ENCODE assay signal across 8 cellular contexts in the genomic region with DNA sequence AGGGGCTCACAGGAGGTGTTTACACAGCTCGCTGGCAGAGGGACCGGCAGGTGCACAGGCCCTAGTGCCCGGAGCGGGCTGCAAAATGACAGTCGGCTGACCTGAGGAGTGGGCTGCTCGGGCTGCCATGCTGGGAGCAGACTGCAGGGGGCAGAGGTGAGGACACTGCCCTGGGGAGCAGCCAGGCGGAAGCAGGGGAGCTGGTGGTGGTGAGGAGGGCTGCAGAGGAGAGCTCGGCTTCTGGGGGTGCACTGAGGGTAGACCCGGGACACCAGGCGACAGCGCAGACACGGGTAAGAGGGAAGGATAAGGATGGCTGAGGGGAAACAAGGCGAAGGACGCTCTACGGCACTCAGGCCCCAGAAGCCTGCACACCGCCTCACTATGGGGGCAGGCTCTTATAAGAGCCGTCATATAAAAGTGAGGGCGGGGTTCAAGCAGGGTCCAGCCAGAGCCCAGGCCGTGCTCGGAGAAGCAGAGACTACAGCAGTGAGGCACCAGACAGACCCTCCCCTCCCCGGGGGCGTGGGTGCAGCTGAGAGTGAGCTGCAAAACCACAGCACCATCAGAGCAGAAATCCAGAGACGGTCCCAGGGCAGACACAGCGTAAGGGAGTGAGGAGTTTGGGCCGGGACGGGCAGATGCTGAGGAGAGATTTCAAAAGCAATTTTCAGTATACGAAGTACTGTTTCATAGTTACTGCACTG.
DNase-seq lines count a peak whose midpoint lies in the region; ATAC-seq and TF ChIP-seq lines count a peak whose summit lies in the region.

No MANE protein-coding gene starts in this region.

- peak overlapping the region; percentile 92 for H3K27ac ChIP-seq in KOPT-K1 (ENCODE audit: low read depth, low read length, poor library complexity, severe bottlenecking)
- H3K27ac ChIP-seq in coronary artery = no peak overlapping the region

- CTCF ChIA-PET in GM10248 (lab: Yijun Ruan, JAX) = interaction anchor here (0.9 to 8.4 kb wide), 13 partner anchors 9 to 240 kb away, joined by 3 to 56 read pairs (median 5); partner anchors contain the start of gene CCDC88C
- CTCF ChIA-PET in activated CD8-positive, alpha-beta T cell treated with anti-CD3 and anti-CD28 coated beads, Interleukin-2, amount 10 ng/mL, durations not matched to agents 7 days and 5 days (lab: Charles Lee) = interaction anchor here (0.5 to 12.8 kb wide), 22 partner anchors 10 to 72 kb away, joined by 3 to 190 read pairs (median 4); partner anchors contain the start of gene CCDC88C

- no peaks in the 10 kb centered on the region for H3K27me3 Mint-ChIP-seq in activated CD8-positive, alpha-beta T cell treated with anti-CD3 and anti-CD28 coated beads, Interleukin-2, amount 10 ng/mL, durations not matched to agents 7 days and 5 days (ENCODE audit: low read depth)

- H3K4me3 ChIP-seq in kidney epithelial cell (ENCODE audit: low read depth, low read length) = no peak overlapping the region
- no peak overlapping the region for H3K4me3 ChIP-seq in coronary artery

- intact Hi-C loops in posterior vena cava (cut with DNase I) = no loop called here

- no peaks in the 10 kb centered on the region for H3K9me3 ChIP-seq in KOPT-K1 (ENCODE audit: insufficient read depth, low read length, poor library complexity, severe bottlenecking)

- TF ChIP-seq CTCF in GM10248 (IDR thresholded peaks at IDR 0.05; ENCODE audit: control extremely low read depth, extremely low read depth, low read depth, missing control alignments) = peak; percentile 41
- peak; percentile 51 for TF ChIP-seq CTCF in kidney epithelial cell (IDR thresholded peaks at IDR 0.05; ENCODE audit: insufficient read depth, low read length, poor library complexity, severe bottlenecking)
- TF ChIP-seq CTCF in coronary artery (IDR thresholded peaks at IDR 0.05) = no peak

- peaks cover 91% of the 10 kb centered on the region for H3K4me1 Mint-ChIP-seq in activated CD8-positive, alpha-beta T cell treated with anti-CD3 and anti-CD28 coated beads, Interleukin-2, amount 10 ng/mL, durations not matched to agents 7 days and 5 days (ENCODE audit: low read depth)

- no peaks in the 10 kb centered on the region for H3K27me3 ChIP-seq in kidney epithelial cell (ENCODE audit: control insufficient read depth, insufficient read depth, low read length)

- H3K9me3 Mint-ChIP-seq in activated CD8-positive, alpha-beta T cell treated with anti-CD3 and anti-CD28 coated beads, Interleukin-2, amount 10 ng/mL, durations not matched to agents 7 days and 5 days (ENCODE audit: insufficient read depth) = no peaks in the 10 kb centered on the region

- peaks cover 80% of the 10 kb centered on the region for H3K36me3 Mint-ChIP-seq in activated CD8-positive, alpha-beta T cell treated with anti-CD3 and anti-CD28 coated beads, Interleukin-2, amount 10 ng/mL, durations not matched to agents 7 days and 5 days (ENCODE audit: low read depth)

- H3K4me3 Mint-ChIP-seq in activated CD8-positive, alpha-beta T cell treated with anti-CD3 and anti-CD28 coated beads, Interleukin-2, amount 10 ng/mL, durations not matched to agents 7 days and 5 days = peak overlapping the region; percentile 72

- POLR2A ChIA-PET in GM10248 (lab: Yijun Ruan, JAX) = no interaction called here
- POLR2A ChIA-PET in activated CD8-positive, alpha-beta T cell treated with anti-CD3 and anti-CD28 coated beads, Interleukin-2, amount 10 ng/mL, durations not matched to agents 7 days and 5 days (lab: Charles Lee) = interaction anchor here (0.7 to 4.9 kb wide), 6 partner anchors 12 to 112 kb away, joined by 3 to 34 read pairs (median 5); partner anchors contain the start of gene CCDC88C

- peak overlapping the region; percentile 88 for H3K27ac Mint-ChIP-seq in activated CD8-positive, alpha-beta T cell treated with anti-CD3 and anti-CD28 coated beads, Interleukin-2, amount 10 ng/mL, durations not matched to agents 7 days and 5 days

- peak; percentile 62 for DNase-seq in GM10248 (ENCODE audit: extremely low spot score)
- peak; percentile 70 for DNase-seq in activated CD8-positive, alpha-beta T cell treated with anti-CD3 and anti-CD28 coated beads, Interleukin-2, amount 10 ng/mL, durations not matched to agents 7 days and 5 days
- DNase-seq in kidney epithelial cell (ENCODE audit: low read depth) = no peak
- DNase-seq in coronary artery (ENCODE audit: low spot score) = no peak
- DNase-seq in posterior vena cava (ENCODE audit: low spot score) = no peak
- no peak for DNase-seq in AG20443 (ENCODE audit: low spot score)

- H3K36me3 ChIP-seq in KOPT-K1 (ENCODE audit: insufficient read depth, low read length) = peaks cover 40% of the 10 kb centered on the region
- H3K36me3 ChIP-seq in kidney epithelial cell (ENCODE audit: control insufficient read depth, insufficient read depth, low read length) = no peaks in the 10 kb centered on the region

- peak; percentile 15 for ATAC-seq in activated CD8-positive, alpha-beta T cell treated with anti-CD3 and anti-CD28 coated beads, Interleukin-2, amount 10 ng/mL, durations not matched to agents 7 days and 5 days
- no peak for ATAC-seq in HG03159 (IDR thresholded peaks at IDR 0.05; ENCODE audit: unreplicated experiment)

Comparison
In these comparisons a context has a peak if more than half of its experiments do, and no peak if none do; other contexts are left out.
1. DNase-seq: peak in GM10248 (single experiment) and activated CD8-positive, alpha-beta T cell treated with anti-CD3 and anti-CD28 coated beads, Interleukin-2, amount 10 ng/mL, durations not matched to agents 7 days and 5 days (single experiment); none in kidney epithelial cell (single experiment), coronary artery (single experiment), posterior vena cava (single experiment) and AG20443 (single experiment).